Comparison of ENCODE assay signal across 26 cellular contexts in the genomic region with DNA sequence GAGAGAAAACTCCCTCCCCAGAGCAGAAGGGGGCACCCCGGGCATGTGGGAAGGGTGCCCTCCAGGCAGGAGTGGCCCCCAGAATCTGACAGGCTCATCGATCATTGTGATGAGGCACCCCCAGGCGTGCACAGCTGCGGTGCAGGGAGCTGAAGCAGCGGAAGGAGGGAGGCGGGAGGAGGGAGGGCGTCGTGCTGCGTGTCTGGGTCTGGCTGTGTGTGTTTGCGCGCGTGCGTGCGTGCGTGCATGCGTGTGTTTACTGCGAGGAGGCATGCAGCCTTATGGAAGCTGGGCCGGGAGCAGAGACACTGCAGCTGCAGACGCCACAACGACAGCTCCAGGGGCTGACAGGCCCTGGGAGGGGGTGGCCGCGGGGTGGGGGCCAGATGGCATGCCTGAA. TPM values are rescaled to one million over a fixed set of nuclear protein-coding genes. Genes with fewer than 3 reads are reported as not detected.
DNase-seq lines count a peak whose midpoint lies in the region; TF ChIP-seq lines count a peak whose summit lies in the region.
"Had no signal": no experiment of that assay in that cellular context is flagged by ENCODE, and none has a peak within 500 bp of the region (broad histone marks: within the 10 kb centered on the region; RNA-seq: fewer than 3 reads in every experiment).

No MANE protein-coding gene starts in this region.

- no peak overlapping the region for H2AFZ ChIP-seq in neuronal stem cell (ENCODE audit: low read length)

- peaks cover 36% of the 10 kb centered on the region for H3K36me3 Mint-ChIP-seq in endodermal cell (ENCODE audit: low read depth)
- H3K36me3 Mint-ChIP-seq: activated CD4-positive, alpha-beta memory T cell treated with anti-CD3 and anti-CD28 coated beads for 36 hours had no signal

- H2BK15ac ChIP-seq in neuronal stem cell (ENCODE audit: low read length): no peak overlapping the region

- H2BK12ac ChIP-seq in neuronal stem cell (ENCODE audit: low read length): peak overlapping the region; percentile 95

- intact Hi-C loops in ascending aorta (cut with DNase I): no loop called here
- intact Hi-C loops in posterior vena cava (cut with DNase I): loop anchor here in 1 of 2 donors (10.0 kb wide), 1 partner anchor 162 kb away; no protein-coding TSS in a partner anchor

- CTCF ChIA-PET in HEK293 (lab: Yijun Ruan, JAX): interaction anchor here (1.3 to 13.7 kb wide), 4 partner anchors 16 to 219 kb away, joined by 6 to 122 read pairs (median 62); no protein-coding TSS in a partner anchor

- no peak overlapping the region for H3K23ac ChIP-seq in neuronal stem cell (ENCODE audit: low read depth, low read length, poor library complexity)

- WGBS in endodermal cell (ENCODE audit: insufficient coverage in 1 of 2, insufficient read length in 1 of 2), 2 experiments: 88 to 93% methylated on average over 12 to 22 of the region's 22 CpGs
- WGBS in neuronal stem cell (ENCODE audit: extremely low coverage in 2 of 2, insufficient read length in 2 of 2, insufficient replicate concordance in 1 of 2), 2 donors: no CpG with 5 or more reads among the region's 22 CpGs

- H4K8ac ChIP-seq in neuronal stem cell (ENCODE audit: low read depth, low read length): no peak overlapping the region

- peak overlapping the region; percentile 78 for H3K14ac ChIP-seq in neuronal stem cell (ENCODE audit: low read length)

- H2AK5ac ChIP-seq in neuronal stem cell (ENCODE audit: low read depth, low read length): no peak overlapping the region

- peaks cover 25% of the 10 kb centered on the region for H3K4me1 Mint-ChIP-seq in endodermal cell

- H4K91ac ChIP-seq in neuronal stem cell (ENCODE audit: low read depth, low read length, poor library complexity): no peak overlapping the region

- H2BK5ac ChIP-seq in neuronal stem cell (ENCODE audit: low read length): peak overlapping the region; percentile 7

- H3K9me3 ChIP-seq in HEK293 (ENCODE audit: control insufficient read depth, insufficient read depth, low read depth, low read length) (no peaks in the 10 kb centered on the region), endodermal cell (ENCODE audit: control insufficient read depth, low read length) (no peaks in the 10 kb centered on the region), neuronal stem cell (replicated peaks in 1 of 2; ENCODE audit: control insufficient read depth in 2 of 2, insufficient read depth in 1 of 2, low read depth in 1 of 2, low read length in 2 of 2) (no peaks in the 10 kb centered on the region), ascending aorta (no peaks in the 10 kb centered on the region)
- H3K9me3 ChIP-seq: psoas muscle, upper lobe of right lung had no signal

- H3K27me3 Mint-ChIP-seq in endodermal cell (ENCODE audit: insufficient read depth): no peaks in the 10 kb centered on the region
- H3K27me3 Mint-ChIP-seq: activated B cell treated with CpG ODN at 0.5 μM for 24 hours; activated CD4-positive, alpha-beta memory T cell treated with anti-CD3 and anti-CD28 coated beads for 36 hours; CD8-positive, alpha-beta memory T cell; naive thymus-derived CD8-positive, alpha-beta T cell had no signal

- H3K9ac ChIP-seq in endodermal cell (ENCODE audit: extremely low read depth, low read length, poor library complexity, severe bottlenecking): no peak overlapping the region
- peak overlapping the region; percentile 63 for H3K9ac ChIP-seq in neuronal stem cell (ENCODE audit: low read depth, low read length, poor library complexity)

- H3K9me3 Mint-ChIP-seq in endodermal cell: no peaks in the 10 kb centered on the region
- H3K9me3 Mint-ChIP-seq: activated B cell treated with CpG ODN at 0.5 μM for 24 hours; activated CD4-positive, alpha-beta memory T cell treated with anti-CD3 and anti-CD28 coated beads for 36 hours; CD8-positive, alpha-beta memory T cell; naive thymus-derived CD8-positive, alpha-beta T cell had no signal

- no peaks in the 10 kb centered on the region; the same call in 1 of the 2 replicates for H3K4me1 ChIP-seq in HEK293 (ENCODE audit: control insufficient read depth, insufficient read depth, low read length)
- H3K4me1 ChIP-seq in endodermal cell (ENCODE audit: control insufficient read depth, insufficient read depth, low read length): peaks cover 4% of the 10 kb centered on the region
- H3K4me1 ChIP-seq in neuronal stem cell (ENCODE audit: control insufficient read depth in 2 of 2, insufficient read depth in 1 of 2, low read depth in 1 of 2, low read length in 2 of 2): peaks cover 20 to 40% of the 10 kb centered on the region in 2 donors
- peaks cover 1% of the 10 kb centered on the region in 2 donors for H3K4me1 ChIP-seq in ascending aorta
- H3K4me1 ChIP-seq: upper lobe of right lung had no signal

- peak overlapping the region; percentile 87 for H3K18ac ChIP-seq in neuronal stem cell (ENCODE audit: low read length)

- no peak overlapping the region for H2BK120ac ChIP-seq in neuronal stem cell (ENCODE audit: low read depth, low read length)

- H3K4me3 Mint-ChIP-seq in endodermal cell: no peak overlapping the region
- H3K4me3 Mint-ChIP-seq: activated B cell treated with CpG ODN at 0.5 μM for 24 hours; activated CD4-positive, alpha-beta memory T cell treated with anti-CD3 and anti-CD28 coated beads for 36 hours; CD8-positive, alpha-beta memory T cell; naive thymus-derived CD8-positive, alpha-beta T cell had no signal

- H3K4ac ChIP-seq in neuronal stem cell (ENCODE audit: low read length): no peak overlapping the region

- peak; percentile 35 for DNase-seq in NCI-H524 treated with DMSO at 0.1 percent for 48 hours (lab: John Stamatoyannopoulos, UW)
- no peak for DNase-seq in endodermal cell
- no peak for DNase-seq in neuronal stem cell (ENCODE audit: low spot score)
- DNase-seq in DMS79 (lab: John Stamatoyannopoulos, UW): no peak
- DNase-seq in ascending aorta (ENCODE audit: low spot score in 2 of 2): no peak
- DNase-seq in COR-L47 (lab: John Stamatoyannopoulos, UW): no peak
- no peak for DNase-seq in posterior vena cava (ENCODE audit: low spot score)
- DNase-seq: activated B cell treated with CpG ODN at 0.5 μM for 24 hours; activated CD4-positive, alpha-beta memory T cell treated with anti-CD3 and anti-CD28 coated beads for 36 hours; activated gamma-delta T cell; CD8-positive, alpha-beta memory T cell; foreskin melanocyte; H7; kidney; mesendoderm; naive thymus-derived CD8-positive, alpha-beta T cell; NCI-H1436; PC-3; psoas muscle; SIG-M5; small intestine; stimulated activated CD4-positive, alpha-beta T cell treated with anti-CD3 and anti-CD28 coated beads, Interleukin-4, amount 100 ng/mL, for 1 hour; stimulated activated naive CD8-positive, alpha-beta T cell treated with anti-CD3 and anti-CD28 coated beads, Interleukin-15, Interleukin-2, amounts not matched to agents 100 U/mL and 50 U/mL, for 24 hours; upper lobe of right lung had no signal

- H3K36me3 ChIP-seq in HEK293 (ENCODE audit: control insufficient read depth in 2 of 2, insufficient read depth in 1 of 2, low read length in 2 of 2): peaks cover 10 to 71% of the 10 kb centered on the region in 2 experiments; a peak in 2 of 3 replicates
- H3K36me3 ChIP-seq in endodermal cell (ENCODE audit: control insufficient read depth, insufficient read depth, low read length): peaks cover 66% of the 10 kb centered on the region
- peaks cover 45 to 99% of the 10 kb centered on the region in 2 donors for H3K36me3 ChIP-seq in neuronal stem cell (replicated peaks in 1 of 2; ENCODE audit: control insufficient read depth in 2 of 2, insufficient read depth in 2 of 2, low read length in 2 of 2)
- H3K36me3 ChIP-seq in ascending aorta: peaks cover 49 to 63% of the 10 kb centered on the region in 2 donors

- peaks cover 6% of the 10 kb centered on the region for H3K79me1 ChIP-seq in neuronal stem cell (ENCODE audit: low read depth, low read length)

- H3K27ac ChIP-seq in HEK293 (ENCODE audit: extremely low read depth, low read depth, low read length): no peak overlapping the region
- H3K27ac ChIP-seq in endodermal cell (ENCODE audit: low read depth, low read length): peak overlapping the region; percentile 63
- no peak overlapping the region for H3K27ac ChIP-seq in neuronal stem cell (replicated peaks; ENCODE audit: low read length)
- H3K27ac ChIP-seq in ascending aorta: no peak overlapping the region
- H3K27ac ChIP-seq: psoas muscle, upper lobe of right lung had no signal

- no peak overlapping the region for H3K4me2 ChIP-seq in neuronal stem cell (ENCODE audit: insufficient read depth, low read length, poor library complexity, severe bottlenecking)

- H3K4me3 ChIP-seq in HEK293 (ENCODE audit: low read depth, low read length) (no peak overlapping the region), endodermal cell (ENCODE audit: low read length) (no peak overlapping the region), neuronal stem cell (ENCODE audit: low read length in 2 of 2) (peak overlapping the region in 1 of 2 donors; percentile 26), ascending aorta (no peak overlapping the region)
- H3K4me3 ChIP-seq: psoas muscle, upper lobe of right lung had no signal

- H3K27ac Mint-ChIP-seq in endodermal cell: no peak overlapping the region
- H3K27ac Mint-ChIP-seq: activated B cell treated with CpG ODN at 0.5 μM for 24 hours; activated CD4-positive, alpha-beta memory T cell treated with anti-CD3 and anti-CD28 coated beads for 36 hours had no signal

- no peak for TF ChIP-seq CTCF in HEK293 (tag by site-specific recombination; IDR thresholded peaks at IDR 0.05)
- no peak for TF ChIP-seq CTCF in endodermal cell (conservative IDR thresholded peaks at IDR 0.05)
- TF ChIP-seq CTCF in ascending aorta (IDR thresholded peaks at IDR 0.05): no peak

- POLR2A ChIA-PET in HEK293 (lab: Yijun Ruan, JAX): interaction anchor here (1.2 to 1.3 kb wide), 2 partner anchors 16 to 142 kb away, joined by 3 read pairs; no protein-coding TSS in a partner anchor

- H3K27me3 ChIP-seq in endodermal cell (ENCODE audit: control insufficient read depth, insufficient read depth, low read length, poor library complexity, severe bottlenecking) (no peaks in the 10 kb centered on the region), neuronal stem cell (ENCODE audit: control insufficient read depth in 3 of 3, insufficient read depth in 3 of 3, low read depth in 1 of 3, low read length in 3 of 3) (no peaks in the 10 kb centered on the region), ascending aorta (no peaks in the 10 kb centered on the region)
- H3K27me3 ChIP-seq: upper lobe of right lung had no signal

RNA-seq across cellular contexts. Expression of a gene that starts 40.4 kb away (rescaled TPM):
- 10 to 100 TPM; 44.4 to 47.7 TPM for total RNA-seq in endodermal cell
- 54.1 TPM for polyA plus RNA-seq in endodermal cell (2013, experiment 1 of 2)
- polyA plus RNA-seq in endodermal cell (2013, experiment 2 of 2): 47.0 TPM
- polyA plus RNA-seq in neuronal stem cell (2013, experiment 1 of 2): 43.1 TPM
- 44.6 TPM for polyA plus RNA-seq in neuronal stem cell (2013, experiment 2 of 2)
- 19.5 TPM for total RNA-seq in ascending aorta
- total RNA-seq in posterior vena cava: 10 to 100 TPM; 16.8 to 26.9 TPM

RNA-seq across cellular contexts. Expression of a gene that starts 51.7 kb away (rescaled TPM):
- total RNA-seq in endodermal cell (10 to 100 TPM; 52.7 to 80.0 TPM), ascending aorta (94.7 TPM), posterior vena cava (1 to 10 TPM; 5.4 to 6.5 TPM)
- 76.9 TPM for polyA plus RNA-seq in endodermal cell (2013, experiment 1 of 2)
- 84.7 TPM for polyA plus RNA-seq in endodermal cell (2013, experiment 2 of 2)
- 73.1 TPM for polyA plus RNA-seq in neuronal stem cell (2013, experiment 1 of 2)
- polyA plus RNA-seq in neuronal stem cell (2013, experiment 2 of 2): 65.6 TPM
- total RNA-seq: activated B cell treated with CpG ODN at 0.5 μM for 24 hours; activated CD4-positive, alpha-beta memory T cell treated with anti-CD3 and anti-CD28 coated beads for 36 hours; CD8-positive, alpha-beta memory T cell; naive thymus-derived CD8-positive, alpha-beta T cell; T-helper 2 cell treated with Interferon-gamma antibody and Interleukin-4, amounts not matched to agents 100 ng/mL and 5 ng/mL, for 36 hours had no signal
- polyA plus RNA-seq: CD8-positive, alpha-beta memory T cell; naive thymus-derived CD8-positive, alpha-beta T cell had no signal

Comparison
In these comparisons a context has a peak if more than half of its experiments do, and no peak if none do; other contexts are left out.
1. RNA of a gene that starts 51.7 kb away (total RNA-seq): 94.7 TPM in ascending aorta (single experiment) and 52.7 to 80.0 TPM in endodermal cell; 5.4 to 6.5 TPM in posterior vena cava; every median in the first group is over 4 times any median in the second.